In genomic region chr22:32123657-32124056, GRCh38 we compare ENCODE assay signal across 16 cellular contexts. TPM values are rescaled to one million over a fixed set of nuclear protein-coding genes. Genes with fewer than 3 reads are reported as not detected.
DNase-seq lines count a peak whose midpoint lies in the region; TF ChIP-seq lines count a peak whose summit lies in the region.
"Had no signal": no experiment of that assay in that cellular context is flagged by ENCODE, and none has a peak within 500 bp of the region (broad histone marks: within the 10 kb centered on the region; RNA-seq: fewer than 3 reads in every experiment).

No MANE protein-coding gene starts in this region.

- peak; percentile 3 for DNase-seq in NT2/D1 (ENCODE audit: low read depth, low spot score)
- DNase-seq in epithelial cell of esophagus (ENCODE audit: low read depth): no peak
- DNase-seq in osteocyte (ENCODE audit: extremely low spot score, unreplicated experiment): peak; percentile 80
- no peak for DNase-seq in cerebellar cortex (ENCODE audit: low spot score)
- no peak for DNase-seq in AG08396 (ENCODE audit: low spot score)
- no peak for DNase-seq in stimulated activated CD4-positive, alpha-beta T cell treated with anti-CD3 and anti-CD28 coated beads, Interleukin-2, amount 100 ng/mL, for 48 hours
- DNase-seq: activated gamma-delta T cell treated with Interleukin-2 at 50 U/mL for 16 hours; C1 segment of cervical spinal cord; heart left ventricle; left ventricle myocardium superior; NCI-H2171 treated with DMSO at 0.1 percent for 48 hours; stimulated activated CD4-positive, alpha-beta T cell treated with anti-CD3 and anti-CD28 coated beads, Interleukin-15, amount 100 ng/mL, for 24 hours had no signal

- no peaks in the 10 kb centered on the region for H3K4me1 Mint-ChIP-seq in osteocyte (ENCODE audit: unreplicated experiment)

- H3K27me3 Mint-ChIP-seq in osteocyte (ENCODE audit: unreplicated experiment): peaks cover 4% of the 10 kb centered on the region

- H3K27me3 ChIP-seq in NT2/D1 (ENCODE audit: insufficient read depth, insufficient read length): no peaks in the 10 kb centered on the region
- H3K27me3 ChIP-seq: ascending aorta, heart left ventricle had no signal

- no peak overlapping the region for H3K27ac Mint-ChIP-seq in osteocyte (ENCODE audit: unreplicated experiment)

- H3K9me3 Mint-ChIP-seq in osteocyte (ENCODE audit: unreplicated experiment): no peaks in the 10 kb centered on the region

- peaks cover 60% of the 10 kb centered on the region; the same call in 1 of the 2 replicates for H3K9me3 ChIP-seq in NT2/D1 (ENCODE audit: insufficient read depth, low read length)
- H3K9me3 ChIP-seq: ascending aorta, esophagus muscularis mucosa, heart left ventricle had no signal

- H3K9ac ChIP-seq in NT2/D1 (ENCODE audit: insufficient read length, low read depth): no peak overlapping the region

- TF ChIP-seq CTCF in GM12875 (IDR thresholded peaks at IDR 0.05; ENCODE audit: borderline replicate concordance, insufficient read depth, low read depth, low read length) (peak; percentile 28; the same call in 1 of the 2 replicates), epithelial cell of esophagus (IDR thresholded peaks at IDR 0.05; ENCODE audit: insufficient read depth, low read depth, low read length, missing control alignments) (peak; percentile 20), osteocyte (IDR thresholded peaks at IDR 0.05) (no peak)

- no peaks in the 10 kb centered on the region for H3K36me3 ChIP-seq in NT2/D1 (ENCODE audit: insufficient read depth, insufficient read length, low read length)
- H3K36me3 ChIP-seq: ascending aorta, esophagus muscularis mucosa, heart left ventricle had no signal

- H3K4me3 ChIP-seq in GM12875 (ENCODE audit: low read depth, low read length): no peak overlapping the region
- no peak overlapping the region for H3K4me3 ChIP-seq in NT2/D1 (ENCODE audit: insufficient read length, low read depth)
- no peak overlapping the region for H3K4me3 ChIP-seq in epithelial cell of esophagus (ENCODE audit: low read length)
- H3K4me3 ChIP-seq: ascending aorta, esophagus muscularis mucosa, heart left ventricle had no signal

- H3K36me3 Mint-ChIP-seq in osteocyte (ENCODE audit: unreplicated experiment): no peaks in the 10 kb centered on the region

- no peaks in the 10 kb centered on the region for H3K4me1 ChIP-seq in NT2/D1 (ENCODE audit: insufficient read depth, insufficient read length)
- H3K4me1 ChIP-seq: ascending aorta, esophagus muscularis mucosa had no signal

- no peak overlapping the region for H3K4me3 Mint-ChIP-seq in osteocyte (ENCODE audit: unreplicated experiment)

RNA-seq across cellular contexts. Expression of gene C22orf42, which starts 35.4 kb away (rescaled TPM):
- total RNA-seq in osteocyte: not detected in 2 replicates
- total RNA-seq: ascending aorta, heart left ventricle, HT1080, left ventricle myocardium superior had no signal

Comparison
In these comparisons a context has a peak if more than half of its experiments do, and no peak if none do; other contexts are left out.
1. DNase-seq: peak in NT2/D1 (single experiment) and osteocyte (single experiment); none in epithelial cell of esophagus (single experiment), cerebellar cortex (single experiment), AG08396 (single experiment) and stimulated activated CD4-positive, alpha-beta T cell treated with anti-CD3 and anti-CD28 coated beads, Interleukin-2, amount 100 ng/mL, for 48 hours (0 of 2).